In the genomic region with DNA sequence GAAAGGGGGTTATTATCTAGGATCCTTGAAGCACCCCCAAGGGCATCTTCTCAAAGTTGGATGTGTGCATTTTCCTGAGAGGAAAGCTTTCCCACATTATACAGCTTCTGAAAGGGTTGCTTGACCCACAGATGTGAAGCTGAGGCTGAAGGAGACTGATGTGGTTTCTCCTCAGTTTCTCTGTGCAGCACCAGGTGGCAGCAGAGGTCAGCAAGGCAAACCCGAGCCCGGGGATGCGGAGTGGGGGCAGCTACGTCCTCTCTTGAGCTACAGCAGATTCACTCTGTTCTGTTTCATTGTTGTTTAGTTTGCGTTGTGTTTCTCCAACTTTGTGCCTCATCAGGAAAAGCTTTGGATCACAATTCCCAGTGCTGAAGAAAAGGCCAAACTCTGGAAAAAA, we compare ENCODE assay signal across 8 cellular contexts.
DNase-seq lines count a peak whose midpoint lies in the region; ATAC-seq, FAIRE-seq and TF ChIP-seq lines count a peak whose summit lies in the region.
"Not testable (repeated sequence)": the region's sequence is repeated elsewhere in the genome, so short reads cannot be mapped to it uniquely, and the experiment has no call there.

No MANE protein-coding gene starts in this region.

- H3K9ac ChIP-seq in Karpas-422 (ENCODE audit: low read length); endothelial cell of umbilical vein (replicated peaks; ENCODE audit: extremely low read depth, insufficient read depth, low read length): not testable (repeated sequence)

- ATAC-seq in CD8-positive, alpha-beta T cell; activated B cell treated with CpG ODN at 0.5 μM for 24 hours (ENCODE audit: low read depth); left colon; psoas muscle: not testable (repeated sequence)

- FAIRE-seq in endothelial cell of umbilical vein (lab: Jason Lieb, UNC): not testable (repeated sequence)

- H3K4me1 Mint-ChIP-seq in CD8-positive, alpha-beta T cell (ENCODE audit: low read depth); activated B cell treated with CpG ODN at 0.5 μM for 24 hours: not testable (repeated sequence)

- not testable (repeated sequence) for H3K9me1 ChIP-seq in endothelial cell of umbilical vein (replicated peaks; ENCODE audit: control insufficient read depth, extremely low read depth, insufficient read depth, low read length)

- not testable (repeated sequence) for H3K4me3 Mint-ChIP-seq in CD8-positive, alpha-beta T cell; activated B cell treated with CpG ODN at 0.5 μM for 24 hours

- not testable (repeated sequence) for H3K27ac ChIP-seq in CD8-positive, alpha-beta T cell (ENCODE audit: low read depth, low read length); Karpas-422 (ENCODE audit: low read length); endothelial cell of umbilical vein (ENCODE audit: insufficient read depth, low read depth, low read length); psoas muscle

- H3K9me3 Mint-ChIP-seq in CD8-positive, alpha-beta T cell; activated B cell treated with CpG ODN at 0.5 μM for 24 hours: not testable (repeated sequence)

- H3K4me2 ChIP-seq in Karpas-422 (ENCODE audit: low read depth, low read length, poor library complexity, severe bottlenecking); endothelial cell of umbilical vein (ENCODE audit: insufficient read depth, low read length): not testable (repeated sequence)

- not testable (repeated sequence) for H3K27ac Mint-ChIP-seq in CD8-positive, alpha-beta T cell; activated B cell treated with CpG ODN at 0.5 μM for 24 hours

- H3K27me3 Mint-ChIP-seq in CD8-positive, alpha-beta T cell (ENCODE audit: low read depth); activated B cell treated with CpG ODN at 0.5 μM for 24 hours: not testable (repeated sequence)

- not testable (repeated sequence) for H3K4me1 ChIP-seq in CD8-positive, alpha-beta T cell (ENCODE audit: insufficient read depth, low read length); Karpas-422 (ENCODE audit: low read length); endothelial cell of umbilical vein (ENCODE audit: control insufficient read depth, extremely low read depth, insufficient read depth, low read length); psoas muscle

- not testable (repeated sequence) for H3K4me3 ChIP-seq in CD8-positive, alpha-beta T cell (ENCODE audit: low read depth, low read length); Karpas-422 (ENCODE audit: low read length); endothelial cell of umbilical vein (replicated peaks in 1 of 3; ENCODE audit: insufficient read depth in 1 of 3, low read depth in 1 of 3, low read length in 3 of 3); psoas muscle

- not testable (repeated sequence) for H3K9me3 ChIP-seq in CD8-positive, alpha-beta T cell (ENCODE audit: low read length); Karpas-422 (ENCODE audit: low read length); endothelial cell of umbilical vein (replicated peaks; ENCODE audit: control insufficient read depth, insufficient read depth, low read length); psoas muscle

- peak; percentile 32 to 76 (median 56) for DNase-seq in CD8-positive, alpha-beta T cell
- DNase-seq in Karpas-422 (peak; percentile 79), activated B cell treated with CpG ODN at 0.5 μM for 24 hours (peak; percentile 46), endothelial cell of umbilical vein (ENCODE audit: low read depth, low spot score) (peak; percentile 53), left colon (peak; percentile 33 to 83), psoas muscle (peak; percentile 50 to 79)
- DNase-seq in activated naive CD4-positive, alpha-beta T cell treated with Interleukin-2 at 50 U/mL for 16 hours: peak; percentile 70
- peak; percentile 7 to 40 for DNase-seq in stimulated activated CD8-positive, alpha-beta memory T cell treated with anti-CD3 and anti-CD28 coated beads, Interleukin-4, amount 100 ng/mL, for 4 hours (ENCODE audit: low read depth in 2 of 2, low spot score in 1 of 2)

- H3K36me3 Mint-ChIP-seq in CD8-positive, alpha-beta T cell; activated B cell treated with CpG ODN at 0.5 μM for 24 hours (ENCODE audit: low read depth): not testable (repeated sequence)

- TF ChIP-seq CTCF in CD8-positive, alpha-beta T cell (IDR thresholded peaks at IDR 0.05): peak; percentile 14
- not testable (repeated sequence) for TF ChIP-seq CTCF in activated B cell treated with CpG ODN at 0.5 μM for 24 hours (IDR thresholded peaks at IDR 0.05)
- TF ChIP-seq CTCF in endothelial cell of umbilical vein (IDR thresholded peaks at IDR 0.05; ENCODE audit: extremely low read depth in 1 of 2, insufficient read depth in 1 of 2, low read depth in 1 of 2, low read length in 2 of 2) (peak in 1 of 2 donors; percentile 48), psoas muscle (IDR thresholded peaks at IDR 0.05) (peak; percentile 60)

- H2AFZ ChIP-seq in Karpas-422 (ENCODE audit: low read length); endothelial cell of umbilical vein (ENCODE audit: low read depth, low read length): not testable (repeated sequence)

- CTCF ChIA-PET in CD8-positive, alpha-beta T cell (lab: Charles Lee); activated B cell treated with CpG ODN at 0.5 μM for 24 hours (lab: Charles Lee); endothelial cell of umbilical vein (lab: Charles Lee): not testable (repeated sequence)

- H3K36me3 ChIP-seq in CD8-positive, alpha-beta T cell (ENCODE audit: insufficient read depth, low read length); Karpas-422 (ENCODE audit: insufficient read depth, low read length); endothelial cell of umbilical vein (ENCODE audit: control insufficient read depth in 2 of 2, extremely low read depth in 1 of 2, insufficient read depth in 2 of 2, low read length in 2 of 2); psoas muscle (ENCODE audit: insufficient read depth in 1 of 2, low read depth in 1 of 2): not testable (repeated sequence)

- TF ChIP-seq POLR2A in endothelial cell of umbilical vein (IDR thresholded peaks at IDR 0.05; ENCODE audit: low read depth, low read length): not testable (repeated sequence)

- WGBS in psoas muscle, 3 donors: 0 to 21% (median 14%) methylated on average over 3 to 5 of the region's 5 CpGs

- H4K20me1 ChIP-seq in Karpas-422 (ENCODE audit: insufficient read depth, low read depth, low read length); endothelial cell of umbilical vein (replicated peaks; ENCODE audit: control insufficient read depth, extremely low read depth, insufficient read depth, low read length): not testable (repeated sequence)

- H3K9me2 ChIP-seq in Karpas-422 (replicated peaks; ENCODE audit: insufficient read depth, low read length): not testable (repeated sequence)

- dilution Hi-C loops in endothelial cell of umbilical vein (cut with MboI; ENCODE audit: extremely low pct_ligation_motif_present, low sequenced_read_pairs): not testable (repeated sequence)

- not testable (repeated sequence) for H3K79me2 ChIP-seq in Karpas-422 (ENCODE audit: low read length); endothelial cell of umbilical vein (ENCODE audit: control insufficient read depth, insufficient read depth, low read length)

- BruUV-seq in endothelial cell of umbilical vein (replicated peaks; lab: Mats Ljungman, UMichigan): not testable (repeated sequence)

- intact Hi-C loops in CD8-positive, alpha-beta T cell (cut with DNase I, micrococcal nuclease); activated B cell treated with CpG ODN at 0.5 μM for 24 hours (cut with micrococcal nuclease); endothelial cell of umbilical vein (cut with micrococcal nuclease); left colon (cut with DNase I, micrococcal nuclease); psoas muscle (cut with DNase I): not testable (repeated sequence)

- H3K27me3 ChIP-seq in CD8-positive, alpha-beta T cell (ENCODE audit: insufficient read depth, low read length); Karpas-422 (ENCODE audit: low read length); endothelial cell of umbilical vein (ENCODE audit: control insufficient read depth in 2 of 2, insufficient read depth in 2 of 2, low read length in 2 of 2); psoas muscle (ENCODE audit: insufficient read depth in 3 of 3, low read length in 2 of 3): not testable (repeated sequence)

- POLR2A ChIA-PET in CD8-positive, alpha-beta T cell (lab: Charles Lee); activated B cell treated with CpG ODN at 0.5 μM for 24 hours (lab: Charles Lee); endothelial cell of umbilical vein (lab: Charles Lee): not testable (repeated sequence)

Comparison
In these comparisons a context has a peak if more than half of its experiments do, and no peak if none do; other contexts are left out.
1. DNase-seq: peak in every context shown above with its lines; median percentile 79 in Karpas-422; 70 in activated naive CD4-positive, alpha-beta T cell treated with Interleukin-2 at 50 U/mL for 16 hours; 64 in psoas muscle; 58 in left colon; 56 in CD8-positive, alpha-beta T cell; 53 in endothelial cell of umbilical vein; 46 in activated B cell treated with CpG ODN at 0.5 μM for 24 hours; 24 in stimulated activated CD8-positive, alpha-beta memory T cell treated with anti-CD3 and anti-CD28 coated beads, Interleukin-4, amount 100 ng/mL, for 4 hours.